8 cellular contexts compared by ENCODE assay signal in the genomic region with DNA sequence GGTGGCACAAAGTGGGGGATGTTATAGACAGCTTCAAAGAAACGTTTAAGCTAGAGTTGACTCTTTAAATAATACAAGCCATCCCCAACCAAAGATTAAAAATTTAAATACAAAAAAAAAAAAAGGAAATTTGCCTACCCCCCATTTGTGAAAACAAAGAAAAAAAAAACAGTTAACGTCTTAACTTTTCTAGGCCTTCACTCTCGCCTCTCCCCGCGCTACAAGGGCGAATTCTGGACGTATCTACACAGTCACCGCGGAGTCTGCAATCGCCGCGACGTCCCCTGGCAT. TPM values are rescaled to one million over a fixed set of nuclear protein-coding genes. Genes with fewer than 3 reads are reported as not detected.
DNase-seq lines count a peak whose midpoint lies in the region; ATAC-seq, FAIRE-seq and TF ChIP-seq lines count a peak whose summit lies in the region.

No MANE protein-coding gene starts in this region.

- H3K27ac ChIP-seq in brain microvascular endothelial cell (peak overlapping the region; percentile 66), HepG2 (ENCODE audit: extremely low read length, insufficient read depth, low read length) (peak overlapping the region; percentile 86), thymus (ENCODE audit: low read depth) (peak overlapping the region; percentile 6)

- peak; percentile 50 for DNase-seq in DMS153 treated with DMSO at 0.1 percent for 48 hours (lab: John Stamatoyannopoulos, UW; ENCODE audit: unreplicated experiment)
- no peak for DNase-seq in DMS153 (lab: John Stamatoyannopoulos, UW)
- DNase-seq in brain microvascular endothelial cell: no peak
- no peak for DNase-seq in HepG2 (ENCODE audit: low spot score)
- no peak for DNase-seq in OCI-M1 (lab: John Stamatoyannopoulos, UW)
- DNase-seq in NOMO-1 treated with dmso at 0.1 percent for 144 hours (lab: John Stamatoyannopoulos, UW; ENCODE audit: unreplicated experiment): no peak

- in situ Hi-C loops in brain microvascular endothelial cell (cut with HindIII; ENCODE audit: low pct_ligation_motif_present, low sequenced_read_pairs): loop anchor here (25.0 kb wide), 1 partner anchor 365 kb away; no protein-coding TSS in a partner anchor
- in situ Hi-C loops in HepG2 (cut with HindIII; ENCODE audit: extremely low pct_ligation_motif_present, low pct_unique_long_range_greater_than_20kb): loop anchor here (25.0 kb wide), 1 partner anchor 240 kb away; no protein-coding TSS in a partner anchor

- TSS peak; percentile 87 for BruUV-seq in HepG2 (replicated peaks; lab: Mats Ljungman, UMichigan)

- 1% methylated on average over 13 of the region's 13 CpGs for WGBS in HepG2 (ENCODE audit: low lambda C conversion rate)
- 12% methylated on average over 13 of the region's 13 CpGs for WGBS in thymus

- POLR2A ChIA-PET in HepG2 (lab: Yijun Ruan, JAX): interaction anchor here (1.1 to 1.7 kb wide), 5 partner anchors 61 to 362 kb away, joined by 3 to 7 read pairs (median 6); no protein-coding TSS in a partner anchor

- H3K79me2 ChIP-seq in HepG2 (ENCODE audit: insufficient read depth, low read length): peaks cover 66% of the 10 kb centered on the region

- CTCF ChIA-PET in HepG2 (lab: Yijun Ruan, JAX; ENCODE audit: low intra/inter-chr PET ratio, low total read pairs): no interaction called here

- peak overlapping the region; percentile 95 for H3K9ac ChIP-seq in HepG2 (ENCODE audit: insufficient read depth, low read depth, low read length)

- peaks cover 51% of the 10 kb centered on the region for H3K4me1 ChIP-seq in HepG2 (ENCODE audit: insufficient read depth, low read length)
- H3K4me1 ChIP-seq in thymus (ENCODE audit: control insufficient read depth, insufficient read depth, low read length): peaks cover 17% of the 10 kb centered on the region

- no peak for FAIRE-seq in HepG2 (lab: Jason Lieb, UNC)

- H3K36me3 ChIP-seq in brain microvascular endothelial cell (replicated peaks): no peaks in the 10 kb centered on the region
- no peaks in the 10 kb centered on the region for H3K36me3 ChIP-seq in HepG2 (replicated peaks in 1 of 2; ENCODE audit: control insufficient read depth in 1 of 2, insufficient read depth in 2 of 2, low read length in 2 of 2)
- no peaks in the 10 kb centered on the region for H3K36me3 ChIP-seq in thymus (ENCODE audit: control insufficient read depth, insufficient read depth)

- no peak for TF ChIP-seq EP300 in HepG2 (IDR thresholded peaks at IDR 0.05; ENCODE audit: low read depth in 2 of 2, low read length in 2 of 2)
- TF ChIP-seq EP300 in HepG2 (CRISPR knock-in tag; IDR thresholded peaks at IDR 0.05; ENCODE audit: borderline replicate concordance): no peak

- peaks cover 27% of the 10 kb centered on the region for H4K20me1 ChIP-seq in HepG2 (ENCODE audit: insufficient read depth, low read length)

- peak overlapping the region; percentile 94 for H3K4me2 ChIP-seq in HepG2 (ENCODE audit: low read depth, low read length)

- no peak for TF ChIP-seq RAD21 in HepG2 (CRISPR knock-in tag; IDR thresholded peaks at IDR 0.05)

- peak overlapping the region; percentile 68 for H3K4me3 ChIP-seq in brain microvascular endothelial cell (ENCODE audit: low read depth, low read length)
- peak overlapping the region; percentile 89 to 96 (median 94) for H3K4me3 ChIP-seq in HepG2 (replicated peaks in 1 of 3; ENCODE audit: insufficient read depth in 1 of 3, low read depth in 2 of 3, low read length in 3 of 3)
- H3K4me3 ChIP-seq in thymus (ENCODE audit: low read length): peak overlapping the region; percentile 51

- TF ChIP-seq CTCF in brain microvascular endothelial cell (IDR thresholded peaks at IDR 0.05; ENCODE audit: low read depth, low read length, missing control alignments) (no peak), HepG2 (CRISPR knock-in tag; IDR thresholded peaks at IDR 0.05) (0 out of 2 replicates have a peak, but pooled peaks have one; percentile 0)

- ATAC-seq in HepG2 (peak; percentile 39), esophagus mucosa (no peak)

- H3K27me3 ChIP-seq in brain microvascular endothelial cell (replicated peaks) (no peaks in the 10 kb centered on the region), HepG2 (ENCODE audit: control insufficient read depth in 1 of 2, insufficient read depth in 2 of 2, low read length in 2 of 2) (no peaks in the 10 kb centered on the region; a peak in 1 of 5 replicates), thymus (ENCODE audit: control insufficient read depth, insufficient read depth) (no peaks in the 10 kb centered on the region)

- intact Hi-C loops in HepG2 (cut with micrococcal nuclease; ENCODE audit: unreplicated experiment): loop anchor here (2.0 to 5.0 kb wide), 2 partner anchors 62 to 250 kb away; no protein-coding TSS in a partner anchor

- no peak for TF ChIP-seq POLR2A in HepG2 (IDR thresholded peaks at IDR 0.05; ENCODE audit: insufficient read depth in 1 of 2, low read depth in 2 of 2, low read length in 2 of 2)

- H3K9me3 ChIP-seq in HepG2 (ENCODE audit: low read length) (no peaks in the 10 kb centered on the region), thymus (ENCODE audit: control insufficient read depth) (no peaks in the 10 kb centered on the region)

- peak overlapping the region; percentile 93 for H2AFZ ChIP-seq in HepG2 (ENCODE audit: low read length)

TF ChIP-seq in HepG2, 621 proteins besides CTCF, POLR2A, EP300 and RAD21 (continues in another document):
- no peak for TF ChIP-seq MAFF (IDR thresholded peaks at IDR 0.05; ENCODE audit: low read depth, low read length)
- TF ChIP-seq ZBTB3 (CRISPR knock-in tag; IDR thresholded peaks at IDR 0.05; ENCODE audit: borderline replicate concordance, low read depth): no peak
- TF ChIP-seq HIVEP1 (CRISPR knock-in tag; IDR thresholded peaks at IDR 0.05): no peak
- no peak for TF ChIP-seq ZSCAN9 (CRISPR knock-in tag; IDR thresholded peaks at IDR 0.05; ENCODE audit: borderline replicate concordance)
- TF ChIP-seq ZNF20 (CRISPR knock-in tag; IDR thresholded peaks at IDR 0.05): 0 out of 2 replicates have a peak, but pooled peaks have one; percentile 28
- TF ChIP-seq, protein P1, sequence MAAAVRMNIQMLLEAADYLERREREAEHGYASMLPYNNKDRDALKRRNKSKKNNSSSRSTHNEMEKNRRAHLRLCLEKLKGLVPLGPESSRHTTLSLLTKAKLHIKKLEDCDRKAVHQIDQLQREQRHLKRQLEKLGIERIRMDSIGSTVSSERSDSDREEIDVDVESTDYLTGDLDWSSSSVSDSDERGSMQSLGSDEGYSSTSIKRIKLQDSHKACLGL (CRISPR knock-in tag; IDR thresholded peaks at IDR 0.05): no peak
- TF ChIP-seq DNMT3B (CRISPR knock-in tag; conservative IDR thresholded peaks at IDR 0.05): 0 out of 2 replicates have a peak, but pooled peaks have one; percentile 14
- TF ChIP-seq HOXA5 (CRISPR knock-in tag; IDR thresholded peaks at IDR 0.05): no peak
- TF ChIP-seq ZNF510 (CRISPR knock-in tag; IDR thresholded peaks at IDR 0.05; ENCODE audit: low read depth): 0 out of 2 replicates have a peak, but pooled peaks have one; percentile 63
- peak; percentile 48 for TF ChIP-seq ZFP82 (CRISPR knock-in tag; IDR thresholded peaks at IDR 0.05; ENCODE audit: borderline replicate concordance)
- no peak for TF ChIP-seq ZNF431 (CRISPR knock-in tag; IDR thresholded peaks at IDR 0.05; ENCODE audit: borderline replicate concordance, low read depth)
- TF ChIP-seq ZNF225 (CRISPR knock-in tag; IDR thresholded peaks at IDR 0.05): no peak
- TF ChIP-seq SMAD9 (CRISPR knock-in tag; IDR thresholded peaks at IDR 0.05): no peak

RNA-seq across cellular contexts. Expression of gene NUDT4, which starts 0.5 kb away (rescaled TPM):
- total RNA-seq in HepG2 (2016; rRNA removed; fragmentation: Illumina TruSeq; extraction: Trizol) (70.1 and 94.9 TPM in 2 replicates), esophagus mucosa (21.6 TPM)
- total RNA-seq in HepG2 (2016; cell fraction: cytosol; rRNA removed; fragmentation: Illumina TruSeq; extraction: Trizol; ENCODE audit: low read depth): 9.2 and 11.1 TPM in 2 replicates
- 73.4 and 86.7 TPM in 2 replicates for total RNA-seq in HepG2 (2016; cell fraction: insoluble cytoplasmic fraction; rRNA removed; fragmentation: Illumina TruSeq; extraction: Trizol)
- 63.9 and 68.4 TPM in 2 replicates for total RNA-seq in HepG2 (2016; cell fraction: membrane; rRNA removed; fragmentation: Illumina TruSeq; extraction: Trizol)
- total RNA-seq in HepG2 (2016; cell fraction: nucleus; rRNA removed; fragmentation: Illumina TruSeq; extraction: Trizol): 56.8 and 60.7 TPM in 2 replicates
- polyA plus RNA-seq in HepG2 (2011; rRNA removed) (25.8 and 37.3 TPM in 2 replicates), thymus (42.3 TPM)
- polyA plus RNA-seq in HepG2 (2011; cell fraction: cytosol; rRNA removed): 17.4 and 24.1 TPM in 2 replicates
- 7.0 and 9.4 TPM in 2 replicates for polyA plus RNA-seq in HepG2 (2011; cell fraction: nucleus; rRNA removed)
- 38.9 and 48.2 TPM in 2 replicates for polyA plus RNA-seq in HepG2 (2012)
- polyA plus RNA-seq in HepG2 (2016; cell fraction: cytosol; fragmentation: Illumina TruSeq; extraction: Trizol; ENCODE audit: low read depth): 8.6 and 16.4 TPM in 2 replicates
- 138 and 142 TPM in 2 replicates for polyA plus RNA-seq in HepG2 (2016; cell fraction: insoluble cytoplasmic fraction; fragmentation: Illumina TruSeq; extraction: Trizol; ENCODE audit: low read depth)
- 51.0 and 63.1 TPM in 2 replicates for polyA plus RNA-seq in HepG2 (2016; cell fraction: membrane; fragmentation: Illumina TruSeq; extraction: Trizol; ENCODE audit: low read depth)
- polyA plus RNA-seq in HepG2 (2016; cell fraction: nucleus; fragmentation: Illumina TruSeq; extraction: Trizol; ENCODE audit: insufficient read depth, low read depth): 102 and 103 TPM in 2 replicates
- polyA minus RNA-seq in HepG2 (2011; rRNA and poly(A)+ RNA removed; ENCODE audit: low replicate concordance): 7.4 and 17.4 TPM in 2 replicates
- polyA minus RNA-seq in HepG2 (2011; cell fraction: cytosol; rRNA and poly(A)+ RNA removed): 36.7 and 37.5 TPM in 2 replicates
- 27.8 and 32.6 TPM in 2 replicates for polyA minus RNA-seq in HepG2 (2011; cell fraction: nucleus; rRNA and poly(A)+ RNA removed)

Comparison
In these comparisons a context has a peak if more than half of its experiments do, and no peak if none do; other contexts are left out.
1. H3K27ac ChIP-seq: peak in every context shown above with its lines; median percentile 86 in HepG2; 66 in brain microvascular endothelial cell; 6 in thymus.